In the genomic region with DNA sequence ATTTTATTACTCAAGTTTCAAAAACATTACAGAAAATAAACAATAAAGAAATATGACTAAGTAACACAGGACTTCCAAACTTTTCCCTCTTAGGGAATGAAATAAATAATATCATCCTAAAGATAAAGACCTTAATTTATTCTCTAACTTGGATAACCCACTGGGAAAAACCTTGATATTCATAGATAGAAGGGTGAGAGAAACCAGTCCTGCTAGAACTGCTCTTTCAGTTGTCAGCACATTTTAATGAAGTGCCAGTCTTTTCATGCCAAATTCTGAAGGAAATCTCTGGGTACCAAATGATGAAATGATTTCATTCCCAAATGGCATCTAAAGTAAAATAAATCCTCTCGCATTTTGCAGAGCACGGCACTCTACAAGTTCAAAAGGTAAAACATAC, we compare ENCODE assay signal across 25 cellular contexts.
"Had no signal": no experiment of that assay in that cellular context is flagged by ENCODE, and none has a peak within 500 bp of the region (broad histone marks: within the 10 kb centered on the region; RNA-seq: fewer than 3 reads in every experiment).

No MANE protein-coding gene starts in this region.

- H3K9me3 ChIP-seq: suprapubic skin, testis, thoracic aorta, thyroid gland, tibial artery, transverse colon, upper lobe of left lung, upper lobe of right lung, uterus, vagina had no signal

- H3K27ac ChIP-seq: stomach, suprapubic skin, testis, thoracic aorta, thyroid gland, tibial artery, tibial nerve, transverse colon, upper lobe of left lung, upper lobe of right lung, uterus, vagina had no signal

- H3K27me3 ChIP-seq: stomach, suprapubic skin, testis, thyroid gland, tibial artery, tibial nerve, transverse colon, upper lobe of left lung, upper lobe of right lung, uterus, vagina had no signal

- H3K4me1 ChIP-seq: stomach, suprapubic skin, testis, thyroid gland, tibial artery, tibial nerve, transverse colon, upper lobe of left lung, upper lobe of right lung, uterus, vagina had no signal

- ATAC-seq: stimulated activated memory B cell treated with anti-CD40 and anti-IgM and Interleukin-4, amounts not matched to agents 10 μg/mL and 1 μg/mL and 100 μg/mL, for 72 hours; stimulated activated naive B cell treated with anti-CD40 and anti-IgM and Interleukin-4, amounts not matched to agents 10 μg/mL and 1 μg/mL and 100 μg/mL, for 72 hours; stimulated activated naive CD8-positive, alpha-beta T cell treated with anti-CD3 and anti-CD28 coated beads, Interleukin-15, amount 100 ng/mL, for 72 hours; stimulated activated naive CD8-positive, alpha-beta T cell treated with anti-CD3 and anti-CD28 coated beads, Interleukin-15, Interleukin-2, amounts not matched to agents 100 U/mL and 50 U/mL, for 24 hours; upper lobe of right lung had no signal

- H3K36me3 ChIP-seq: stomach, suprapubic skin, thoracic aorta, thyroid gland, tibial artery, tibial nerve, transverse colon, upper lobe of left lung, upper lobe of right lung, uterus, vagina had no signal

- DNase-seq: stimulated activated CD4-positive, alpha-beta T cell treated with anti-CD3 and anti-CD28 coated beads, Interleukin-2, amount 100 ng/mL, for 48 hours; stimulated activated CD4-positive, alpha-beta T cell treated with anti-CD3 and anti-CD28 coated beads, Interleukin-4, amount 100 ng/mL, for 1 hour; stimulated activated CD4-positive, alpha-beta T cell treated with anti-CD3 and anti-CD28 coated beads, Interleukin-4, amount 100 ng/mL, for 24 hours; stimulated activated CD4-positive, alpha-beta T cell treated with anti-CD3 and anti-CD28 coated beads, Interleukin-4, amount 100 ng/mL, for 4 hours; stimulated activated CD8-positive, alpha-beta memory T cell treated with anti-CD3 and anti-CD28 coated beads, Interleukin-4, amount 100 ng/mL, for 48 hours; stimulated activated naive B cell treated with anti-CD40 and anti-IgM and Interleukin-4, amounts not matched to agents 10 μg/mL and 1 μg/mL and 100 μg/mL, for 72 hours; stimulated activated naive CD4-positive, alpha-beta T cell; stimulated activated naive CD4-positive, alpha-beta T cell treated with Interleukin-2 at 50 U/mL for 16 hours; stimulated activated naive CD8-positive, alpha-beta T cell treated with anti-CD3 and anti-CD28 coated beads, Interleukin-15, amount 100 ng/mL, for 72 hours; stimulated activated naive CD8-positive, alpha-beta T cell treated with anti-CD3 and anti-CD28 coated beads, Interleukin-15, Interleukin-2, amounts not matched to agents 100 U/mL and 50 U/mL, for 24 hours; stomach; substantia nigra; testis; thyroid gland; tibial artery; transverse colon; trophoblast cell; upper lobe of left lung; upper lobe of right lung; uterus had no signal

- H3K4me3 ChIP-seq: stomach, suprapubic skin, testis, thoracic aorta, thyroid gland, tibial artery, tibial nerve, transverse colon, upper lobe of left lung, upper lobe of right lung, uterus, vagina had no signal
